Comparison of ENCODE assay signal across 1 cellular context in genomic region chr11:8688414-8689362, GRCh38.
TF ChIP-seq lines count a peak whose summit lies in the region.

No MANE protein-coding gene starts in this region.

TF ChIP-seq in HepG2, 621 proteins besides CTCF, POLR2A, EP300 and RAD21 (continued from another document and continues in another):
- peak; percentile 93 for TF ChIP-seq ZGPAT (CRISPR knock-in tag; IDR thresholded peaks at IDR 0.05)
- TF ChIP-seq RFXAP (CRISPR knock-in tag; IDR thresholded peaks at IDR 0.05; ENCODE audit: borderline replicate concordance), result peak; percentile 95
- TF ChIP-seq ZNF451 (CRISPR knock-in tag; IDR thresholded peaks at IDR 0.05), result peak; percentile 79
- TF ChIP-seq ATAD3A (CRISPR knock-in tag; IDR thresholded peaks at IDR 0.05), result no peak
- 0 out of 2 replicates have a peak, but pooled peaks have one; percentile 8 for TF ChIP-seq ZNF12 (CRISPR knock-in tag; IDR thresholded peaks at IDR 0.05)
- peak; percentile 61; the same call in 1 of the 2 replicates for TF ChIP-seq ZNF772 (CRISPR knock-in tag; IDR thresholded peaks at IDR 0.05)
- TF ChIP-seq PLRG1 (conservative IDR thresholded peaks at IDR 0.05), result no peak
- TF ChIP-seq ATF6 (CRISPR knock-in tag; conservative IDR thresholded peaks at IDR 0.05), result 0 out of 2 replicates have a peak, but pooled peaks have one; percentile 56
- no peak for TF ChIP-seq ZNF75D (CRISPR knock-in tag; IDR thresholded peaks at IDR 0.05; ENCODE audit: borderline replicate concordance)
- TF ChIP-seq TBP (CRISPR knock-in tag; IDR thresholded peaks at IDR 0.05), result no peak
- TF ChIP-seq NFE2L2 (IDR thresholded peaks at IDR 0.05; ENCODE audit: low read length), result no peak
- peak; percentile 67; the same call in 1 of the 2 replicates for TF ChIP-seq ZHX2 (IDR thresholded peaks at IDR 0.05; ENCODE audit: low read depth)
- peak; percentile 85; the same call in 1 of the 2 replicates for TF ChIP-seq ZHX2 (CRISPR knock-in tag; IDR thresholded peaks at IDR 0.05; ENCODE audit: borderline replicate concordance)
- TF ChIP-seq FOXO4 (CRISPR knock-in tag; conservative IDR thresholded peaks at IDR 0.05), result 0 out of 2 replicates have a peak, but pooled peaks have one; percentile 92
- 0 out of 2 replicates have a peak, but pooled peaks have one; percentile 65 for TF ChIP-seq ZNF274 (CRISPR knock-in tag; IDR thresholded peaks at IDR 0.05)
- no peak for TF ChIP-seq ZFYVE20 (CRISPR knock-in tag; IDR thresholded peaks at IDR 0.05; ENCODE audit: borderline replicate concordance, low read depth)
- TF ChIP-seq TBL1XR1 (IDR thresholded peaks at IDR 0.05; ENCODE audit: borderline replicate concordance, low read length, partially characterized antibody), result peak; percentile 55
- TF ChIP-seq ZNF709 (CRISPR knock-in tag; IDR thresholded peaks at IDR 0.05), result no peak
- TF ChIP-seq ZSCAN20 (CRISPR knock-in tag; IDR thresholded peaks at IDR 0.05; ENCODE audit: borderline replicate concordance), result peak; percentile 91; the same call in 1 of the 2 replicates
- TF ChIP-seq ZNF280B (CRISPR knock-in tag; IDR thresholded peaks at IDR 0.05; ENCODE audit: borderline replicate concordance), result no peak
- peak; percentile 89 for TF ChIP-seq MED1 (CRISPR knock-in tag; IDR thresholded peaks at IDR 0.05)
- no peak for TF ChIP-seq NFIB (CRISPR knock-in tag; IDR thresholded peaks at IDR 0.05; ENCODE audit: borderline replicate concordance)
- TF ChIP-seq FOXP4 (CRISPR knock-in tag; IDR thresholded peaks at IDR 0.05), result peak; percentile 72
- no peak for TF ChIP-seq ZNF775 (CRISPR knock-in tag; IDR thresholded peaks at IDR 0.05; ENCODE audit: borderline replicate concordance)
- peak; percentile 65; the same call in 1 of the 2 replicates for TF ChIP-seq ZBTB4 (CRISPR knock-in tag; IDR thresholded peaks at IDR 0.05; ENCODE audit: borderline replicate concordance)
- no peak for TF ChIP-seq MAFK (conservative IDR thresholded peaks at IDR 0.05 in 1 of 2, IDR thresholded peaks at IDR 0.05 in 1 of 2; ENCODE audit: low read length in 2 of 2)
- peak; percentile 41; the same call in 1 of the 2 replicates for TF ChIP-seq ZNF891 (CRISPR knock-in tag; IDR thresholded peaks at IDR 0.05)
- TF ChIP-seq TGIF2 (CRISPR knock-in tag; IDR thresholded peaks at IDR 0.05), result peak; percentile 57; the same call in 1 of the 2 replicates
- peak; percentile 82 for TF ChIP-seq HNRNPLL (IDR thresholded peaks at IDR 0.05; ENCODE audit: low read depth, low read length, poor library complexity, severe bottlenecking)
- TF ChIP-seq ZNF10 (CRISPR knock-in tag; IDR thresholded peaks at IDR 0.05; ENCODE audit: borderline replicate concordance, low read depth), result no peak
- TF ChIP-seq TCF12 (IDR thresholded peaks at IDR 0.05), result no peak
- TF ChIP-seq TCF12 (CRISPR knock-in tag; IDR thresholded peaks at IDR 0.05), result no peak
- TF ChIP-seq RARA (CRISPR knock-in tag; IDR thresholded peaks at IDR 0.05), result 0 out of 2 replicates have a peak, but pooled peaks have one; percentile 18
- TF ChIP-seq ZNF256 (CRISPR knock-in tag; conservative IDR thresholded peaks at IDR 0.05), result 0 out of 2 replicates have a peak, but pooled peaks have one; percentile 67
- no peak for TF ChIP-seq SCMH1 (CRISPR knock-in tag; IDR thresholded peaks at IDR 0.05; ENCODE audit: borderline replicate concordance)
- no peak for TF ChIP-seq GRHL1 (CRISPR knock-in tag; conservative IDR thresholded peaks at IDR 0.05)
- TF ChIP-seq ZNF530 (CRISPR knock-in tag; IDR thresholded peaks at IDR 0.05; ENCODE audit: low read depth), result no peak
- peak; percentile 84 for TF ChIP-seq ASH2L (IDR thresholded peaks at IDR 0.05; ENCODE audit: insufficient read length, low read depth, low read length)
- TF ChIP-seq SRSF4 (IDR thresholded peaks at IDR 0.05; ENCODE audit: low read depth, low read length, poor library complexity, severe bottlenecking), result peak; percentile 87
- peak; percentile 58; the same call in 1 of the 2 replicates for TF ChIP-seq ZNF558 (CRISPR knock-in tag; IDR thresholded peaks at IDR 0.05; ENCODE audit: borderline replicate concordance)
- TF ChIP-seq JUN (CRISPR knock-in tag; IDR thresholded peaks at IDR 0.05), result peak; percentile 54; the same call in 1 of the 2 replicates
